ENCODE assay signal across 14 cellular contexts in genomic region chr12:20477691-20478090, GRCh38.
"Had no signal": no experiment of that assay in that cellular context is flagged by ENCODE, and none has a peak within 500 bp of the region (broad histone marks: within the 10 kb centered on the region; RNA-seq: fewer than 3 reads in every experiment).

No MANE protein-coding gene starts in this region.

- H3K9ac ChIP-seq: parathyroid adenoma had no signal

- H3K27ac ChIP-seq: parathyroid adenoma had no signal

- H2AFZ ChIP-seq: parathyroid adenoma had no signal

- H3K4me1 Mint-ChIP-seq: stimulated activated effector memory CD8-positive, alpha-beta T cell treated with anti-CD3 and anti-CD28 coated beads, Interleukin-12 subunit alpha, Interleukin-12 subunit beta, amount 100 ng/mL, for 72 hours had no signal

- H3K9me3 Mint-ChIP-seq: activated T-cell treated with anti-CD3 and anti-CD28 coated beads, Interleukin-2, amount 50 U/mL, for 4 hours; nephron progenitor cell; stimulated activated effector memory CD8-positive, alpha-beta T cell treated with anti-CD3 and anti-CD28 coated beads, Interleukin-12 subunit alpha, Interleukin-12 subunit beta, amount 100 ng/mL, for 72 hours had no signal

- DNase-seq: activated CD4-positive, alpha-beta T cell treated with anti-CD3 and anti-CD28 coated beads, Interleukin-2, amount 50 U/mL, for 48 hours; activated CD4-positive, CD25-positive, alpha-beta regulatory T cell treated with anti-CD3 and anti-CD28 coated beads, Interleukin-2, amount 50 U/mL, for 72 hours; activated effector memory CD4-positive, alpha-beta T cell treated with anti-CD3 and anti-CD28 coated beads, Interleukin-2, amount 50 U/mL, for 16 hours; activated T-cell treated with anti-CD3 and anti-CD28 coated beads, Interleukin-2, amount 50 U/mL, for 4 hours; mesenchymal stem cell; nephron progenitor cell; right cardiac atrium; small intestine; T-helper 9 cell; trophoblast cell had no signal

- H3K79me2 ChIP-seq: parathyroid adenoma had no signal

- H3K27ac Mint-ChIP-seq: activated naive CD8-positive, alpha-beta T cell; nephron progenitor cell; stimulated activated effector memory CD8-positive, alpha-beta T cell treated with anti-CD3 and anti-CD28 coated beads, Interleukin-12 subunit alpha, Interleukin-12 subunit beta, amount 100 ng/mL, for 72 hours had no signal

- ATAC-seq: activated T-cell treated with anti-CD3 and anti-CD28 coated beads, Interleukin-2, amount 50 U/mL, for 4 hours; left lobe of liver; stimulated activated effector memory CD8-positive, alpha-beta T cell treated with anti-CD3 and anti-CD28 coated beads, Interleukin-12 subunit alpha, Interleukin-12 subunit beta, amount 100 ng/mL, for 72 hours had no signal

- H3K36me3 Mint-ChIP-seq: activated naive CD8-positive, alpha-beta T cell; stimulated activated effector memory CD8-positive, alpha-beta T cell treated with anti-CD3 and anti-CD28 coated beads, Interleukin-12 subunit alpha, Interleukin-12 subunit beta, amount 100 ng/mL, for 72 hours had no signal

- H3K4me1 ChIP-seq: parathyroid adenoma had no signal

- H3K4me3 Mint-ChIP-seq: activated naive CD8-positive, alpha-beta T cell; activated T-cell treated with anti-CD3 and anti-CD28 coated beads, Interleukin-2, amount 50 U/mL, for 4 hours; nephron progenitor cell; stimulated activated effector memory CD8-positive, alpha-beta T cell treated with anti-CD3 and anti-CD28 coated beads, Interleukin-12 subunit alpha, Interleukin-12 subunit beta, amount 100 ng/mL, for 72 hours had no signal
